Comparison of ENCODE assay signal across 28 cellular contexts in the genomic region with DNA sequence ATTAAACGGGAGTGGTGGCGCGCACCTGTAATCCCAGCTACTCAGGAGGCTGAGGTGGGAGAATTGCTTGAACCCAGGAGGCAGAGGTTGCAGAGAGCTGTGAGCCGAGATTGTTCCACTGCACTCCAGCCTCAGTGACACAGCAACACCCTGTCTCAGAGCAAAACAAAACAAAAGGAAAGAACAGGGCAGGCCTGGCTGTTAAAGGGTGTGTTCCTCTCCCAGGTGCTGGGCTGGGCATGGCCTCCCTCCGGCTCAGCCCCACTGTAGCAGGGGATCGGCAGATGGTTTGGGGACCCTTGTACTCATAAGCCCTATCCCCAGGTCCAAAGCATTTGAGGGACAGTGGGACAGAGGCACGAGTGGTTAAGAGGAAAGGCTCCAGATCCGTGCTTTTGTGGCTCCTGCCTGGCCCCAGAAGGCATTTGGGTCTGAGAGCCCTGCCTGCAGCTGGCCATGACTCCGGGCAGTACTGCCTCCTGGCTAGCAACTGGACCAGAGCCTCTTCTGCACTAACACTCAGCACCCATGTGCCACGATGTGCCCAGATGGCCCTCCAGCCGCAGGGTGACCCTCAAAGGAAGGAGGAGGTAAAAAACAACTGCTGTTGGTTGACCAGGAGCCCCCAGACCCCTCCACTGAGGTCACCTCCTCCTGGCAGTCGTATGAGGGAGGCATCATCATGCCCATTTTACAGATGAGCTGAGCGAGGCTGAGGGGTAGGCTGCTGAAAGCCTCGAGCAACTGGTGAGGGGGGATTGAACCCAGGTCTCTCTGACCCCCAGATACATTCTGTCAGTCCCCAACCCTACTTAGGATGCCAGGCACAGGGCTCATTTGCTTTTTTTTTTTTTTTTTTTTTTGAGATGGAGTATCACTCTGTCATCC. TPM values are rescaled to one million over a fixed set of nuclear protein-coding genes. Genes with fewer than 3 reads are reported as not detected.
A peak's percentile ranks its signal among the peaks of the same experiment; 100 is the strongest.
DNase-seq lines count a peak whose midpoint lies in the region; ATAC-seq, FAIRE-seq and TF ChIP-seq lines count a peak whose summit lies in the region.
"Had no signal": no experiment of that assay in that cellular context is flagged by ENCODE, and none has a peak within 500 bp of the region (broad histone marks: within the 10 kb centered on the region; RNA-seq: fewer than 3 reads in every experiment).

No MANE protein-coding gene starts in this region.

- WGBS in IMR-90 (ENCODE audit: extremely low coverage in 2 of 2, insufficient read length in 1 of 2), 2 experiments = 71% methylated on average over 1 of the region's 14 CpGs; no CpG with 5 or more reads in 1 of the 2 experiments
- WGBS in transverse colon (ENCODE audit: low coverage in 1 of 2), 2 donors = 77 to 88% methylated on average over 5 to 14 of the region's 14 CpGs

- no peak overlapping the region for H3K4me3 Mint-ChIP-seq in natural killer cell treated with Interleukin-12 subunit alpha and Interleukin-12 subunit beta and Interleukin-15 and Interleukin-18, amount 100 ng/mL, for 72 hours
- H3K4me3 Mint-ChIP-seq: activated naive CD4-positive, alpha-beta T cell treated with anti-CD3 and anti-CD28 coated beads, Interleukin-2, amount 10 ng/mL, durations not matched to agents 7 days and 5 days; CD4-positive, alpha-beta memory T cell; GM23338; neural progenitor cell had no signal

- H3K4me1 ChIP-seq in IMR-90 (ENCODE audit: control insufficient read depth, insufficient read depth, low read length) = no peaks in the 10 kb centered on the region
- H3K4me1 ChIP-seq in kidney (ENCODE audit: control insufficient read depth in 1 of 2, insufficient read depth in 1 of 2, low read depth in 1 of 2, low read length in 2 of 2) = no peaks in the 10 kb centered on the region
- peaks cover 3 to 13% (median 5%) of the 10 kb centered on the region in 4 donors for H3K4me1 ChIP-seq in transverse colon
- H3K4me1 ChIP-seq: neural progenitor cell had no signal

- intact Hi-C loops in IMR-90 (cut with micrococcal nuclease) (no loop called here), kidney (cut with DNase I) (no loop called here), transverse colon (cut with DNase I; ENCODE audit: low total_unique reads) (no loop called here)

- H2BK15ac ChIP-seq in IMR-90 (ENCODE audit: low read depth, low read length) = no peak overlapping the region

- H3K4me1 Mint-ChIP-seq in natural killer cell treated with Interleukin-12 subunit alpha and Interleukin-12 subunit beta and Interleukin-15 and Interleukin-18, amount 100 ng/mL, for 72 hours (ENCODE audit: low read depth in 2 of 2) = peaks cover under 1 to 5% of the 10 kb centered on the region in 2 donors
- H3K4me1 Mint-ChIP-seq: GM23338 had no signal

- TF ChIP-seq CTCF in GM13976 (IDR thresholded peaks at IDR 0.05; ENCODE audit: borderline replicate concordance, control extremely low read depth, extremely low read depth, insufficient read depth, missing control alignments) (no peak), IMR-90 (conservative IDR thresholded peaks at IDR 0.05; ENCODE audit: low read depth, low read length) (no peak), kidney (IDR thresholded peaks at IDR 0.05; ENCODE audit: borderline replicate concordance, extremely low read depth, insufficient read depth) (no peak), transverse colon (IDR thresholded peaks at IDR 0.05) (no peak)

- H3K4me2 ChIP-seq in IMR-90 (ENCODE audit: low read depth, low read length) = no peak overlapping the region
- H3K4me2 ChIP-seq: GM23338, neural progenitor cell had no signal

- H2AK9ac ChIP-seq in IMR-90 (replicated peaks; ENCODE audit: low read depth, low read length, poor library complexity) = peak overlapping the region; percentile 24

- no peak for FAIRE-seq in kidney (lab: Jason Lieb, UNC)
- FAIRE-seq: GM18507 had no signal

- no peak overlapping the region for H4K8ac ChIP-seq in IMR-90 (ENCODE audit: low read depth in 2 of 2, low read length in 2 of 2)

- H3K27me3 ChIP-seq in IMR-90 (ENCODE audit: control insufficient read depth, insufficient read depth, low read length) = no peaks in the 10 kb centered on the region
- no peaks in the 10 kb centered on the region for H3K27me3 ChIP-seq in transverse colon
- H3K27me3 ChIP-seq: neural progenitor cell, Peyer's patch, suprapubic skin had no signal

- peaks cover 10% of the 10 kb centered on the region for H3K9me3 ChIP-seq in IMR-90 (ENCODE audit: control insufficient read depth, insufficient read depth, low read length)
- H3K9me3 ChIP-seq in kidney (ENCODE audit: control insufficient read depth in 1 of 2, low read length in 2 of 2) = no peaks in the 10 kb centered on the region
- H3K9me3 ChIP-seq in transverse colon = peaks cover 0 to 4% of the 10 kb centered on the region in 2 donors
- H3K9me3 ChIP-seq: Peyer's patch, suprapubic skin had no signal

- BruUV-seq in IMR-90 (replicated peaks; lab: Mats Ljungman, UMichigan) = no TSS peak

- no peak overlapping the region for H2BK120ac ChIP-seq in IMR-90 (ENCODE audit: low read depth, low read length)

- no peak overlapping the region for H2AK5ac ChIP-seq in IMR-90 (ENCODE audit: low read depth, low read length)

- no peak overlapping the region for H3K14ac ChIP-seq in IMR-90 (replicated peaks; ENCODE audit: low read depth, low read length)

- H3K27me3 Mint-ChIP-seq in natural killer cell treated with Interleukin-12 subunit alpha and Interleukin-12 subunit beta and Interleukin-15 and Interleukin-18, amount 100 ng/mL, for 72 hours = no peaks in the 10 kb centered on the region
- H3K27me3 Mint-ChIP-seq: activated naive CD4-positive, alpha-beta T cell treated with anti-CD3 and anti-CD28 coated beads, Interleukin-2, amount 10 ng/mL, durations not matched to agents 7 days and 5 days; CD4-positive, alpha-beta memory T cell had no signal

- no peak overlapping the region for H3K27ac Mint-ChIP-seq in natural killer cell treated with Interleukin-12 subunit alpha and Interleukin-12 subunit beta and Interleukin-15 and Interleukin-18, amount 100 ng/mL, for 72 hours
- H3K27ac Mint-ChIP-seq: activated naive CD4-positive, alpha-beta T cell treated with anti-CD3 and anti-CD28 coated beads, Interleukin-2, amount 10 ng/mL, durations not matched to agents 7 days and 5 days; GM23338; neural progenitor cell had no signal

- peaks cover 16 to 46% of the 10 kb centered on the region in 2 experiments for H3K79me1 ChIP-seq in IMR-90 (ENCODE audit: low read depth in 1 of 2, low read length in 2 of 2)

- H3K27ac ChIP-seq in IMR-90 (ENCODE audit: insufficient read depth, low read length) = no peak overlapping the region
- no peak overlapping the region for H3K27ac ChIP-seq in kidney (ENCODE audit: low read depth in 2 of 2, low read length in 2 of 2)
- H3K27ac ChIP-seq in transverse colon = peak overlapping the region in 3 of 4 donors; percentile 46 to 58 (median 49)
- H3K27ac ChIP-seq: neural progenitor cell, Peyer's patch, suprapubic skin had no signal

- H3K18ac ChIP-seq in IMR-90 (ENCODE audit: low read depth, low read length) = no peak overlapping the region

- no peak overlapping the region for H2BK5ac ChIP-seq in IMR-90 (ENCODE audit: low read depth, low read length, poor library complexity, severe bottlenecking)

- ATAC-seq in IMR-90 (ENCODE audit: low read depth) = no peak
- no peak for ATAC-seq in natural killer cell treated with Interleukin-12 subunit alpha and Interleukin-12 subunit beta and Interleukin-15 and Interleukin-18, amount 100 ng/mL, for 72 hours
- ATAC-seq in HG03196 (IDR thresholded peaks at IDR 0.05; ENCODE audit: unreplicated experiment) = no peak
- no peak for ATAC-seq in GM19351 (IDR thresholded peaks at IDR 0.05; ENCODE audit: unreplicated experiment)
- ATAC-seq: GM23338 had no signal

- no peak overlapping the region for H4K5ac ChIP-seq in IMR-90 (ENCODE audit: low read depth, low read length)

- DNase-seq in GM13976 (ENCODE audit: low spot score) (peak; percentile 20), IMR-90 (no peak), kidney (peak; percentile 58), transverse colon (no peak)
- DNase-seq in natural killer cell treated with Interleukin-12 subunit alpha and Interleukin-12 subunit beta and Interleukin-15 and Interleukin-18, amount 100 ng/mL, for 72 hours (ENCODE audit: low spot score) = no peak
- DNase-seq: activated CD4-positive, alpha-beta T cell treated with anti-CD3 and anti-CD28 coated beads, Interleukin-2, amount 50 U/mL, for 48 hours; activated CD4-positive, CD25-positive, alpha-beta regulatory T cell; activated naive CD4-positive, alpha-beta T cell treated with anti-CD3 and anti-CD28 coated beads, Interleukin-2, amount 10 ng/mL, durations not matched to agents 7 days and 5 days; CD4-positive, alpha-beta memory T cell; glutamatergic neuron; kidney glomerular epithelial cell; NCI-H1092 treated with DMSO at 0.1 percent for 48 hours; NCI-H2081; NCI-H226; Peyer's patch; stimulated activated CD4-positive, alpha-beta T cell treated with anti-CD3 and anti-CD28 coated beads, Interleukin-4, amount 100 ng/mL, for 4 hours; stimulated activated naive CD4-positive, alpha-beta T cell; T-helper 1 cell had no signal

- TF ChIP-seq POLR2A in IMR-90 (IDR thresholded peaks at IDR 0.05; ENCODE audit: low read depth, low read length) (no peak), transverse colon (IDR thresholded peaks at IDR 0.05) (no peak)

- no peak overlapping the region for H3K56ac ChIP-seq in IMR-90 (ENCODE audit: extremely low read depth, insufficient read depth, low read length)

- dilution Hi-C loops in IMR-90 (cut with HindIII; ENCODE audit: low sequenced_read_pairs, unreplicated experiment) = no loop called here

- no peak overlapping the region for H3K9ac ChIP-seq in IMR-90 (ENCODE audit: low read depth, low read length)
- no peak overlapping the region for H3K9ac ChIP-seq in kidney (ENCODE audit: low read length in 2 of 2)
- H3K9ac ChIP-seq: neural progenitor cell had no signal

- H3K36me3 Mint-ChIP-seq in natural killer cell treated with Interleukin-12 subunit alpha and Interleukin-12 subunit beta and Interleukin-15 and Interleukin-18, amount 100 ng/mL, for 72 hours = no peaks in the 10 kb centered on the region

- CTCF ChIA-PET in IMR-90 (lab: Yijun Ruan, JAX) = no interaction called here

- peaks cover 18% of the 10 kb centered on the region for H3K36me3 ChIP-seq in IMR-90 (ENCODE audit: control insufficient read depth, insufficient read depth, low read length)
- peaks cover 4 to 16% of the 10 kb centered on the region in 2 donors for H3K36me3 ChIP-seq in kidney (ENCODE audit: control insufficient read depth in 1 of 2, insufficient read depth in 2 of 2, low read length in 2 of 2)
- H3K36me3 ChIP-seq in transverse colon = peaks cover 0 to 9% (median 2%) of the 10 kb centered on the region in 4 donors

- H3K23ac ChIP-seq in IMR-90 (ENCODE audit: low read depth, low read length) = no peak overlapping the region

- H3K4me3 ChIP-seq in IMR-90 (ENCODE audit: insufficient read depth, low read depth, low read length) = no peak overlapping the region
- no peak overlapping the region for H3K4me3 ChIP-seq in kidney (ENCODE audit: low read length in 2 of 2)
- H3K4me3 ChIP-seq in transverse colon = no peak overlapping the region
- H3K4me3 ChIP-seq: GM23338, neural progenitor cell, Peyer's patch, suprapubic skin had no signal

- TF ChIP-seq EP300 in transverse colon (IDR thresholded peaks at IDR 0.05; ENCODE audit: low read depth) = no peak

- no peak overlapping the region for H2AFZ ChIP-seq in IMR-90 (replicated peaks; ENCODE audit: low read length, poor library complexity)
- H2AFZ ChIP-seq: GM23338, neural progenitor cell had no signal

- no peak overlapping the region for H3K4ac ChIP-seq in IMR-90 (ENCODE audit: low read depth, low read length)

- in situ Hi-C loops in GM13976 (cut with MboI; ENCODE audit: low sequenced_read_pairs, unreplicated experiment) (no loop called here), IMR-90 (cut with MboI; ENCODE audit: low sequenced_read_pairs) (no loop called here), transverse colon (cut with MboI; ENCODE audit: low pct_ligation_motif_present in 1 of 4, low pct_unique_long_range_greater_than_20kb in 1 of 4, low sequenced_read_pairs in 3 of 4) (no loop called here)

- POLR2A ChIA-PET in IMR-90 (lab: Charles Lee; ENCODE audit: unreplicated experiment) = interaction anchor here (0.6 kb wide), 1 partner anchor 37 kb away, joined by 3 read pairs; no protein-coding TSS in a partner anchor

- no peak overlapping the region for H4K91ac ChIP-seq in IMR-90 (ENCODE audit: insufficient read depth, low read depth, low read length)

- peaks cover 7% of the 10 kb centered on the region; the same call in 1 of the 2 replicates for H3K9me1 ChIP-seq in IMR-90 (ENCODE audit: insufficient read depth, low read length)

- H4K20me1 ChIP-seq in IMR-90 (ENCODE audit: insufficient read depth, low read length) = peaks cover 5% of the 10 kb centered on the region; the same call in 1 of the 2 replicates

- H3K9me3 Mint-ChIP-seq in natural killer cell treated with Interleukin-12 subunit alpha and Interleukin-12 subunit beta and Interleukin-15 and Interleukin-18, amount 100 ng/mL, for 72 hours = no peaks in the 10 kb centered on the region
- H3K9me3 Mint-ChIP-seq: CD4-positive, alpha-beta memory T cell had no signal

- no peak overlapping the region for H2BK20ac ChIP-seq in IMR-90 (ENCODE audit: low read depth, low read length)

- no peak for TF ChIP-seq RAD21 in IMR-90 (IDR thresholded peaks at IDR 0.05; ENCODE audit: low read length)

RNA-seq across cellular contexts. Expression of gene RFX1, which starts 10.0 kb away (rescaled TPM):
- total RNA-seq in IMR-90 (2012; rRNA removed) (0.36 and 0.83 TPM in 2 replicates), kidney (17.9 TPM), transverse colon (1 to 10 TPM; 3.7 to 9.0 (median 8.1) TPM)
- polyA plus RNA-seq in IMR-90 (2012; rRNA removed) (3.1 TPM in 2 replicates), kidney (ENCODE audit: insufficient read depth, low read depth, low replicate concordance) (5.2 TPM)
- polyA plus RNA-seq in IMR-90 (2012; cell fraction: cytosol; rRNA removed) = 1.9 and 3.0 TPM in 2 replicates
- polyA plus RNA-seq in IMR-90 (2012; cell fraction: nucleus; rRNA removed; ENCODE audit: low replicate concordance) = 6.2 and 20.2 TPM in 2 replicates
- total RNA-seq in natural killer cell treated with Interleukin-12 subunit alpha and Interleukin-12 subunit beta and Interleukin-15 and Interleukin-18, amount 100 ng/mL, for 72 hours = 10 to 100 TPM; 13.4 to 16.4 TPM

RNA-seq across cellular contexts. Expression of gene RLN3, which starts 31.8 kb away (rescaled TPM):
- total RNA-seq in IMR-90 (2012; rRNA removed) (not detected in 2 replicates), kidney (not detected), transverse colon (not detected)
- polyA plus RNA-seq in IMR-90 (2012; rRNA removed) (not detected in 2 replicates), kidney (ENCODE audit: insufficient read depth, low read depth, low replicate concordance) (not detected)
- polyA plus RNA-seq in IMR-90 (2012; cell fraction: cytosol; rRNA removed) = not detected in 2 replicates
- polyA plus RNA-seq in IMR-90 (2012; cell fraction: nucleus; rRNA removed; ENCODE audit: low replicate concordance) = not detected in 2 replicates
- total RNA-seq in natural killer cell treated with Interleukin-12 subunit alpha and Interleukin-12 subunit beta and Interleukin-15 and Interleukin-18, amount 100 ng/mL, for 72 hours = not detected
- total RNA-seq: CD4-positive, alpha-beta memory T cell; GM23338; Peyer's patch; posterior vena cava; sciatic nerve; SK-MEL-5; suprapubic skin; urinary bladder had no signal
- polyA plus RNA-seq: GM23338, urinary bladder had no signal

RNA-seq across cellular contexts. Expression of gene IL27RA, which starts 35.4 kb away (rescaled TPM):
- 2.8 and 2.9 TPM in 2 replicates for total RNA-seq in IMR-90 (2012; rRNA removed)
- polyA plus RNA-seq in IMR-90 (2012; rRNA removed) = 4.7 and 5.1 TPM in 2 replicates
- polyA plus RNA-seq in IMR-90 (2012; cell fraction: cytosol; rRNA removed) = 4.8 and 5.1 TPM in 2 replicates
- 2.6 and 3.3 TPM in 2 replicates for polyA plus RNA-seq in IMR-90 (2012; cell fraction: nucleus; rRNA removed; ENCODE audit: low replicate concordance)
- total RNA-seq in kidney = 14.1 TPM
- polyA plus RNA-seq in kidney (ENCODE audit: insufficient read depth, low read depth, low replicate concordance) = 3.1 TPM
- 1 to 10 TPM in 3 of 4 donors, under 1 TPM in 1; 0.37 to 2.1 (median 1.5) TPM for total RNA-seq in transverse colon
- 10 to 100 TPM; 34.9 to 44.0 TPM for total RNA-seq in natural killer cell treated with Interleukin-12 subunit alpha and Interleukin-12 subunit beta and Interleukin-15 and Interleukin-18, amount 100 ng/mL, for 72 hours

RNA-seq across cellular contexts. Expression of gene DCAF15, which starts 43.8 kb away (rescaled TPM):
- total RNA-seq in IMR-90 (2012; rRNA removed) (6.8 and 7.5 TPM in 2 replicates), kidney (35.5 TPM), transverse colon (10 to 100 TPM; 26.2 to 61.7 (median 35.8) TPM)
- polyA plus RNA-seq in IMR-90 (2012; rRNA removed) (31.0 and 31.9 TPM in 2 replicates), kidney (ENCODE audit: insufficient read depth, low read depth, low replicate concordance) (21.9 TPM)
- 12.6 and 27.6 TPM in 2 replicates for polyA plus RNA-seq in IMR-90 (2012; cell fraction: cytosol; rRNA removed)
- polyA plus RNA-seq in IMR-90 (2012; cell fraction: nucleus; rRNA removed; ENCODE audit: low replicate concordance) = 116 and 298 TPM in 2 replicates
- total RNA-seq in natural killer cell treated with Interleukin-12 subunit alpha and Interleukin-12 subunit beta and Interleukin-15 and Interleukin-18, amount 100 ng/mL, for 72 hours = 100 to 1,000 TPM in 1 of 2 donors, 10 to 100 TPM in 1; 62.0 to 107 TPM

RNA-seq across cellular contexts. Expression of gene PODNL1, which starts 57.9 kb away (rescaled TPM):
- total RNA-seq in IMR-90 (2012; rRNA removed) (under 0.01 TPM in 2 replicates), kidney (3.0 TPM), transverse colon (10 to 100 TPM in 1 of 4 donors, 1 to 10 TPM in 3; 3.0 to 15.3 (median 3.2) TPM)
- polyA plus RNA-seq in IMR-90 (2012; rRNA removed) (2.3 and 2.4 TPM in 2 replicates), kidney (ENCODE audit: insufficient read depth, low read depth, low replicate concordance) (not detected)
- polyA plus RNA-seq in IMR-90 (2012; cell fraction: cytosol; rRNA removed) = 4.0 and 5.7 TPM in 2 replicates
- polyA plus RNA-seq in IMR-90 (2012; cell fraction: nucleus; rRNA removed; ENCODE audit: low replicate concordance) = 2.6 and 6.9 TPM in 2 replicates
- under 1 TPM in 1 of 2 donors, not detected in 1; 0.70 TPM for total RNA-seq in natural killer cell treated with Interleukin-12 subunit alpha and Interleukin-12 subunit beta and Interleukin-15 and Interleukin-18, amount 100 ng/mL, for 72 hours
- total RNA-seq: CD4-positive, alpha-beta memory T cell; SK-MEL-5 had no signal
- polyA plus RNA-seq: CD4-positive, alpha-beta memory T cell; GM23338 had no signal

Comparison
In these comparisons a context has a peak if more than half of its experiments do, and no peak if none do; other contexts are left out.
1. DNase-seq: peak in GM13976 (single experiment) and kidney (single experiment); none in IMR-90 (single experiment), transverse colon (single experiment) and natural killer cell treated with Interleukin-12 subunit alpha and Interleukin-12 subunit beta and Interleukin-15 and Interleukin-18, amount 100 ng/mL, for 72 hours (single experiment).
2. H3K27ac ChIP-seq: peak in transverse colon (3 of 4); none in IMR-90 (single experiment) and kidney (0 of 2).